In genomic region chr1:55164906-55165305, GRCh38 we compare ENCODE assay signal across 19 cellular contexts. TPM values are rescaled to one million over a fixed set of nuclear protein-coding genes. Genes with fewer than 3 reads are reported as not detected.
DNase-seq lines count a peak whose midpoint lies in the region; ATAC-seq and TF ChIP-seq lines count a peak whose summit lies in the region.
"Had no signal": no experiment of that assay in that cellular context is flagged by ENCODE, and none has a peak within 500 bp of the region (broad histone marks: within the 10 kb centered on the region; RNA-seq: fewer than 3 reads in every experiment).

No MANE protein-coding gene starts in this region.

- no peaks in the 10 kb centered on the region for H3K9me3 ChIP-seq in mesodermal cell (ENCODE audit: control insufficient read depth, low read length)
- H3K9me3 ChIP-seq in adrenal gland (replicated peaks in 1 of 3): no peaks in the 10 kb centered on the region
- H3K9me3 ChIP-seq: BLaER1, suprapubic skin had no signal

- H3K4me3 ChIP-seq in mesodermal cell (ENCODE audit: extremely low read depth, insufficient read depth, low read length, poor library complexity, severe bottlenecking) (no peak overlapping the region), adrenal gland (no peak overlapping the region)
- H3K4me3 ChIP-seq: BLaER1, suprapubic skin had no signal

- intact Hi-C loops in activated CD4-positive, alpha-beta T cell treated with anti-CD3 and anti-CD28 coated beads for 36 hours (cut with DNase I, micrococcal nuclease): loop anchor here (5.0 kb wide), 2 partner anchors 42 to 47 kb away; no protein-coding TSS in a partner anchor
- intact Hi-C loops in adrenal gland (cut with DNase I): no loop called here

- H3K4me1 ChIP-seq in mesodermal cell (ENCODE audit: control insufficient read depth, insufficient read depth, low read length, poor library complexity, severe bottlenecking) (no peaks in the 10 kb centered on the region), adrenal gland (replicated peaks in 1 of 2) (no peaks in the 10 kb centered on the region)
- H3K4me1 ChIP-seq: BLaER1, suprapubic skin had no signal

- H3K36me3 ChIP-seq in mesodermal cell (ENCODE audit: control insufficient read depth, insufficient read depth, low read length): peaks cover 45% of the 10 kb centered on the region
- peaks cover 0 to 28% of the 10 kb centered on the region in 2 donors for H3K36me3 ChIP-seq in adrenal gland (replicated peaks in 1 of 2)

- no peak for DNase-seq in activated CD4-positive, alpha-beta T cell treated with anti-CD3 and anti-CD28 coated beads for 36 hours
- DNase-seq in activated CD4-positive, alpha-beta T cell treated with anti-CD3 and anti-CD28 coated beads, Interleukin-2, amount 50 U/mL, for 1 hour: no peak
- DNase-seq in GM10266 (ENCODE audit: extremely low spot score): peak; percentile 11
- no peak for DNase-seq in omental fat pad (ENCODE audit: low spot score)
- no peak for DNase-seq in NAMALWA (ENCODE audit: low spot score)
- no peak for DNase-seq in adrenal gland
- DNase-seq: activated effector memory CD4-positive, alpha-beta T cell treated with Interleukin-2 at 50 U/mL for 16 hours; anterior cingulate cortex; caudate nucleus; NCI-H2227 treated with DMSO at 0.1 percent for 48 hours; NCI-H748 treated with DMSO at 0.1 percent for 48 hours; stimulated activated CD4-positive, alpha-beta T cell treated with anti-CD3 and anti-CD28 coated beads, Interleukin-15, amount 100 ng/mL, for 24 hours; WERI-Rb-1 had no signal

- no CpG with 5 or more reads among the region's 2 CpGs for WGBS in mesodermal cell (ENCODE audit: insufficient coverage in 2 of 2), 2 experiments
- WGBS in adrenal gland, 4 donors: 94 to 100% (median 97%) methylated on average over 2 of the region's 2 CpGs

- peak overlapping the region; percentile 1 for H3K27ac ChIP-seq in mesodermal cell (ENCODE audit: low read depth, low read length, severe bottlenecking)
- H3K27ac ChIP-seq in adrenal gland: no peak overlapping the region
- H3K27ac ChIP-seq: BLaER1, suprapubic skin, WERI-Rb-1 had no signal

- no peak for TF ChIP-seq CTCF in GM10266 (IDR thresholded peaks at IDR 0.05; ENCODE audit: control insufficient read depth, insufficient read depth, low read depth, missing control alignments)
- no peak for TF ChIP-seq CTCF in omental fat pad (IDR thresholded peaks at IDR 0.05)
- TF ChIP-seq CTCF in adrenal gland (IDR thresholded peaks at IDR 0.05): no peak

- no peaks in the 10 kb centered on the region for H3K27me3 ChIP-seq in adrenal gland
- H3K27me3 ChIP-seq: BLaER1, suprapubic skin had no signal

- H3K9me3 Mint-ChIP-seq in activated CD4-positive, alpha-beta T cell treated with anti-CD3 and anti-CD28 coated beads for 36 hours (ENCODE audit: low read depth): no peaks in the 10 kb centered on the region
- H3K9me3 Mint-ChIP-seq in activated T-helper 17 cell treated with anti-CD3 and anti-CD28 coated beads, Interleukin-2, amount 50 U/mL, for 72 hours: no peaks in the 10 kb centered on the region
- H3K9me3 Mint-ChIP-seq: natural killer cell treated with Interleukin-12 subunit alpha and Interleukin-12 subunit beta and Interleukin-15 and Interleukin-18, amount 100 ng/mL, for 72 hours had no signal

- peaks cover 34% of the 10 kb centered on the region for H3K36me3 Mint-ChIP-seq in activated CD4-positive, alpha-beta T cell treated with anti-CD3 and anti-CD28 coated beads for 36 hours (ENCODE audit: low read depth)
- peaks cover 87% of the 10 kb centered on the region for H3K36me3 Mint-ChIP-seq in activated T-helper 17 cell treated with anti-CD3 and anti-CD28 coated beads, Interleukin-2, amount 50 U/mL, for 72 hours (ENCODE audit: low read depth)

- ATAC-seq in activated CD4-positive, alpha-beta T cell treated with anti-CD3 and anti-CD28 coated beads for 36 hours: peak; percentile 87
- peak; percentile 88 for ATAC-seq in activated T-helper 17 cell treated with anti-CD3 and anti-CD28 coated beads, Interleukin-2, amount 50 U/mL, for 72 hours (replicated peaks)
- no peak for ATAC-seq in omental fat pad (ENCODE audit: low FRiP score)
- ATAC-seq: natural killer cell treated with Interleukin-12 subunit alpha and Interleukin-12 subunit beta and Interleukin-15 and Interleukin-18, amount 100 ng/mL, for 72 hours; sciatic nerve had no signal

- POLR2A ChIA-PET in activated CD4-positive, alpha-beta T cell treated with anti-CD3 and anti-CD28 coated beads for 36 hours (lab: Charles Lee): no interaction called here

- peak overlapping the region; percentile 70 for H3K27ac Mint-ChIP-seq in activated CD4-positive, alpha-beta T cell treated with anti-CD3 and anti-CD28 coated beads for 36 hours
- peak overlapping the region; percentile 9 for H3K27ac Mint-ChIP-seq in activated T-helper 17 cell treated with anti-CD3 and anti-CD28 coated beads, Interleukin-2, amount 50 U/mL, for 72 hours

- TF ChIP-seq POLR2A in adrenal gland (IDR thresholded peaks at IDR 0.05): no peak

- CTCF ChIA-PET in activated CD4-positive, alpha-beta T cell treated with anti-CD3 and anti-CD28 coated beads for 36 hours (lab: Charles Lee): no interaction called here

- peaks cover 41% of the 10 kb centered on the region for H3K4me1 Mint-ChIP-seq in activated CD4-positive, alpha-beta T cell treated with anti-CD3 and anti-CD28 coated beads for 36 hours
- peaks cover 33% of the 10 kb centered on the region for H3K4me1 Mint-ChIP-seq in activated T-helper 17 cell treated with anti-CD3 and anti-CD28 coated beads, Interleukin-2, amount 50 U/mL, for 72 hours

- no peaks in the 10 kb centered on the region for H3K27me3 Mint-ChIP-seq in activated CD4-positive, alpha-beta T cell treated with anti-CD3 and anti-CD28 coated beads for 36 hours
- no peaks in the 10 kb centered on the region for H3K27me3 Mint-ChIP-seq in activated T-helper 17 cell treated with anti-CD3 and anti-CD28 coated beads, Interleukin-2, amount 50 U/mL, for 72 hours
- H3K27me3 Mint-ChIP-seq: natural killer cell treated with Interleukin-12 subunit alpha and Interleukin-12 subunit beta and Interleukin-15 and Interleukin-18, amount 100 ng/mL, for 72 hours had no signal

- H3K4me3 Mint-ChIP-seq in activated CD4-positive, alpha-beta T cell treated with anti-CD3 and anti-CD28 coated beads for 36 hours: no peak overlapping the region
- peak overlapping the region; percentile 21 for H3K4me3 Mint-ChIP-seq in activated T-helper 17 cell treated with anti-CD3 and anti-CD28 coated beads, Interleukin-2, amount 50 U/mL, for 72 hours
- H3K4me3 Mint-ChIP-seq: natural killer cell treated with Interleukin-12 subunit alpha and Interleukin-12 subunit beta and Interleukin-15 and Interleukin-18, amount 100 ng/mL, for 72 hours had no signal

RNA-seq across cellular contexts. Expression of gene USP24, which starts 50.3 kb away (rescaled TPM):
- total RNA-seq in activated CD4-positive, alpha-beta T cell treated with anti-CD3 and anti-CD28 coated beads for 36 hours: 10 to 100 TPM; 37.0 to 39.7 TPM
- 10 to 100 TPM; 40.8 to 41.6 TPM for total RNA-seq in activated T-helper 17 cell treated with anti-CD3 and anti-CD28 coated beads, Interleukin-2, amount 50 U/mL, for 72 hours
- 20.2 TPM for polyA plus RNA-seq in mesodermal cell (2013, experiment 1 of 2)
- polyA plus RNA-seq in mesodermal cell (2013, experiment 2 of 2): 18.5 TPM
- total RNA-seq in omental fat pad (10 to 100 TPM; 42.7 to 77.1 (median 64.8) TPM), adrenal gland (10 to 100 TPM; 20.8 to 41.9 (median 26.4) TPM)
- 10 to 100 TPM; 11.3 to 21.1 (median 15.4) TPM for polyA plus RNA-seq in adrenal gland

Comparison
In these comparisons a context has a peak if more than half of its experiments do, and no peak if none do; other contexts are left out.
1. intact Hi-C loops: an anchor here in activated CD4-positive, alpha-beta T cell treated with anti-CD3 and anti-CD28 coated beads for 36 hours (5.0 kb wide); none called in adrenal gland.